ENCODE assay signal across 1 cellular context in genomic region chr6:67888886-67889681, GRCh38.
TF ChIP-seq lines count a peak whose summit lies in the region.

No MANE protein-coding gene starts in this region.

TF ChIP-seq in K562, 482 proteins besides CTCF, POLR2A, EP300 and RAD21 (continued from another document and continues in another):
- TF ChIP-seq AFF4 (CRISPR knock-in tag; IDR thresholded peaks at IDR 0.05) (peak; percentile 98), FOXM1 (IDR thresholded peaks at IDR 0.05; ENCODE audit: low read depth) (peak; percentile 91), FOXM1 (CRISPR knock-in tag; IDR thresholded peaks at IDR 0.05; ENCODE audit: low read depth) (peak; percentile 76; the same call in 1 of the 2 replicates), DNMT1 (IDR thresholded peaks at IDR 0.05) (no peak), ZNF644 (tag; IDR thresholded peaks at IDR 0.05; ENCODE audit: low read depth) (peak; percentile 87), FOSL1 (tag; conservative IDR thresholded peaks at IDR 0.05) (peak; percentile 85), CEBPG (CRISPR knock-in tag; IDR thresholded peaks at IDR 0.05) (peak; percentile 98), CEBPG (tag; conservative IDR thresholded peaks at IDR 0.05 in 1 of 2, IDR thresholded peaks at IDR 0.05 in 1 of 2) (peak; percentile 94 to 99), ZBTB17 (CRISPR knock-in tag; IDR thresholded peaks at IDR 0.05) (peak; percentile 73; the same call in 1 of the 2 replicates), ZNF507 (tag; conservative IDR thresholded peaks at IDR 0.05) (no peak), CLOCK (CRISPR knock-in tag; IDR thresholded peaks at IDR 0.05; ENCODE audit: borderline replicate concordance) (0 out of 2 replicates have a peak, but pooled peaks have one; percentile 32), ARID3A (IDR thresholded peaks at IDR 0.05; ENCODE audit: borderline replicate concordance, low read depth, low read length) (peak; percentile 83), ZNF318 (IDR thresholded peaks at IDR 0.05; ENCODE audit: borderline replicate concordance in 1 of 2, low read depth in 1 of 2) (peak in 1 of 2 experiments; percentile 67; a peak in 2 of 4 replicates), SMAD3 (CRISPR knock-in tag; conservative IDR thresholded peaks at IDR 0.05) (peak; percentile 91), ZFP1 (CRISPR knock-in tag; IDR thresholded peaks at IDR 0.05) (no peak), EWSR1 (IDR thresholded peaks at IDR 0.05; ENCODE audit: borderline replicate concordance, low read depth, partially characterized antibody) (no peak), ELK1 (CRISPR knock-in tag; IDR thresholded peaks at IDR 0.05) (no peak), POLR2AphosphoS5 (IDR thresholded peaks at IDR 0.05; ENCODE audit: control insufficient read depth, insufficient read depth, low read depth, low read length) (peak; percentile 97), ZNF324 (CRISPR knock-in tag; IDR thresholded peaks at IDR 0.05) (peak; percentile 71), KHSRP (IDR thresholded peaks at IDR 0.05) (peak; percentile 53; the same call in 1 of the 2 replicates), SRF (CRISPR knock-in tag; IDR thresholded peaks at IDR 0.05) (no peak; a peak in 2 of 4 replicates), LEF1 (IDR thresholded peaks at IDR 0.05) (peak; percentile 93), ARID3B (CRISPR knock-in tag; IDR thresholded peaks at IDR 0.05; ENCODE audit: borderline replicate concordance) (peak; percentile 1; the same call in 1 of the 2 replicates), RBBP5 (IDR thresholded peaks at IDR 0.05; ENCODE audit: borderline replicate concordance, insufficient read depth, low read length, poor library complexity, severe bottlenecking) (peak; percentile 50), NBN (IDR thresholded peaks at IDR 0.05; ENCODE audit: low read depth) (peak; percentile 88), PRDM10 (IDR thresholded peaks at IDR 0.05; ENCODE audit: partially characterized antibody) (peak; percentile 44), NR2C1 (IDR thresholded peaks at IDR 0.05) (peak; percentile 86), NR2C1 (tag; IDR thresholded peaks at IDR 0.05) (no peak; the same call in none of the 2 replicates), NR1H2 (CRISPR knock-in tag; IDR thresholded peaks at IDR 0.05) (peak; percentile 33; the same call in 1 of the 2 replicates), CXXC5 (CRISPR knock-in tag; IDR thresholded peaks at IDR 0.05) (peak; percentile 78), THRAP3 (IDR thresholded peaks at IDR 0.05; ENCODE audit: borderline replicate concordance) (no peak), ZNF79 (CRISPR knock-in tag; IDR thresholded peaks at IDR 0.05; ENCODE audit: low read depth) (peak; percentile 57), ETS2 (tag; IDR thresholded peaks at IDR 0.05; ENCODE audit: borderline replicate concordance, poor library complexity, severe bottlenecking) (no peak), COPS2 (conservative IDR thresholded peaks at IDR 0.05) (no peak), NFATC3 (IDR thresholded peaks at IDR 0.05) (peak; percentile 79), ZNF384 (IDR thresholded peaks at IDR 0.05; ENCODE audit: low read depth, low read length) (no peak)
